Comparison of ENCODE assay signal across 8 cellular contexts in genomic region chr5:66145737-66146136, GRCh38. TPM values are rescaled to one million over a fixed set of nuclear protein-coding genes. Genes with fewer than 3 reads are reported as not detected.
DNase-seq lines count a peak whose midpoint lies in the region; ATAC-seq and TF ChIP-seq lines count a peak whose summit lies in the region.

No MANE protein-coding gene starts in this region.

- H3K4me3 Mint-ChIP-seq in HFFc6, result peak overlapping the region; percentile 97
- peak overlapping the region; percentile 99 for H3K4me3 Mint-ChIP-seq in activated B cell treated with CpG ODN at 0.5 μM for 24 hours
- peak overlapping the region; percentile 95 for H3K4me3 Mint-ChIP-seq in glutamatergic neuron (ENCODE audit: unreplicated experiment)
- peak overlapping the region; percentile 98 for H3K4me3 Mint-ChIP-seq in stimulated activated effector memory CD8-positive, alpha-beta T cell treated with anti-CD3 and anti-CD28 coated beads, Interleukin-12 subunit alpha, Interleukin-12 subunit beta, amount 100 ng/mL, for 72 hours

- H3K4me1 Mint-ChIP-seq in HFFc6 (ENCODE audit: low read depth) (peaks cover 43% of the 10 kb centered on the region), activated B cell treated with CpG ODN at 0.5 μM for 24 hours (peaks cover 42% of the 10 kb centered on the region), glutamatergic neuron (ENCODE audit: low read depth, unreplicated experiment) (peaks cover 27% of the 10 kb centered on the region)
- peaks cover 41% of the 10 kb centered on the region for H3K4me1 Mint-ChIP-seq in stimulated activated effector memory CD8-positive, alpha-beta T cell treated with anti-CD3 and anti-CD28 coated beads, Interleukin-12 subunit alpha, Interleukin-12 subunit beta, amount 100 ng/mL, for 72 hours

- POLR2A ChIA-PET in activated B cell treated with CpG ODN at 0.5 μM for 24 hours (lab: Charles Lee), result no interaction called here

- H3K27me3 Mint-ChIP-seq in HFFc6 (ENCODE audit: insufficient read depth) (peaks cover 6% of the 10 kb centered on the region), activated B cell treated with CpG ODN at 0.5 μM for 24 hours (no peaks in the 10 kb centered on the region), glutamatergic neuron (ENCODE audit: unreplicated experiment) (peaks cover 3% of the 10 kb centered on the region)

- H3K36me3 Mint-ChIP-seq in HFFc6 (ENCODE audit: low read depth) (peaks cover 25% of the 10 kb centered on the region), activated B cell treated with CpG ODN at 0.5 μM for 24 hours (ENCODE audit: low read depth) (peaks cover 23% of the 10 kb centered on the region), glutamatergic neuron (ENCODE audit: unreplicated experiment) (peaks cover 5% of the 10 kb centered on the region)
- peaks cover 24% of the 10 kb centered on the region for H3K36me3 Mint-ChIP-seq in stimulated activated effector memory CD8-positive, alpha-beta T cell treated with anti-CD3 and anti-CD28 coated beads, Interleukin-12 subunit alpha, Interleukin-12 subunit beta, amount 100 ng/mL, for 72 hours

- ATAC-seq in activated B cell treated with CpG ODN at 0.5 μM for 24 hours (ENCODE audit: low read depth) (no peak), GM18511 (IDR thresholded peaks at IDR 0.05; ENCODE audit: unreplicated experiment) (no peak), HG03442 (IDR thresholded peaks at IDR 0.05; ENCODE audit: unreplicated experiment) (no peak)
- ATAC-seq in stimulated activated effector memory CD8-positive, alpha-beta T cell treated with anti-CD3 and anti-CD28 coated beads, Interleukin-12 subunit alpha, Interleukin-12 subunit beta, amount 100 ng/mL, for 72 hours, result no peak

- peak overlapping the region; percentile 98 for H3K27ac Mint-ChIP-seq in HFFc6
- peak overlapping the region; percentile 100 for H3K27ac Mint-ChIP-seq in activated B cell treated with CpG ODN at 0.5 μM for 24 hours
- H3K27ac Mint-ChIP-seq in glutamatergic neuron (ENCODE audit: unreplicated experiment), result peak overlapping the region; percentile 54
- H3K27ac Mint-ChIP-seq in stimulated activated effector memory CD8-positive, alpha-beta T cell treated with anti-CD3 and anti-CD28 coated beads, Interleukin-12 subunit alpha, Interleukin-12 subunit beta, amount 100 ng/mL, for 72 hours, result peak overlapping the region; percentile 100

- CTCF ChIA-PET in activated B cell treated with CpG ODN at 0.5 μM for 24 hours (lab: Charles Lee), result no interaction called here

- H3K9me3 Mint-ChIP-seq in HFFc6 (no peaks in the 10 kb centered on the region), activated B cell treated with CpG ODN at 0.5 μM for 24 hours (no peaks in the 10 kb centered on the region), glutamatergic neuron (ENCODE audit: unreplicated experiment) (peaks cover 5% of the 10 kb centered on the region)
- H3K9me3 Mint-ChIP-seq in stimulated activated effector memory CD8-positive, alpha-beta T cell treated with anti-CD3 and anti-CD28 coated beads, Interleukin-12 subunit alpha, Interleukin-12 subunit beta, amount 100 ng/mL, for 72 hours, result no peaks in the 10 kb centered on the region

- intact Hi-C loops in activated B cell treated with CpG ODN at 0.5 μM for 24 hours (cut with micrococcal nuclease), result loop anchor here (2.0 to 10.0 kb wide), 4 partner anchors 25 to 1381 kb away; partner anchors contain the start of genes ADAMTS6, CWC27 and SREK1IP1

- TF ChIP-seq CTCF in HFFc6 (IDR thresholded peaks at IDR 0.05), result no peak
- TF ChIP-seq CTCF in activated B cell treated with CpG ODN at 0.5 μM for 24 hours (IDR thresholded peaks at IDR 0.05), result no peak
- no peak for TF ChIP-seq CTCF in glutamatergic neuron (IDR thresholded peaks at IDR 0.05; ENCODE audit: partially characterized antibody, unreplicated experiment)

- DNase-seq in HFFc6 (no peak), activated B cell treated with CpG ODN at 0.5 μM for 24 hours (no peak), glutamatergic neuron (no peak), HUDEP-2 (lab: John Stamatoyannopoulos, UW; ENCODE audit: unreplicated experiment in 76 of 76) (no peak), NCI-H446 (lab: John Stamatoyannopoulos, UW) (no peak)
- no peak for DNase-seq in stimulated activated effector memory CD8-positive, alpha-beta T cell treated with anti-CD3 and anti-CD28 coated beads, Interleukin-12 subunit alpha, Interleukin-12 subunit beta, amount 100 ng/mL, for 72 hours (ENCODE audit: low spot score in 2 of 2)

RNA-seq across cellular contexts. Expression of gene SREK1, which starts 1.6 kb away (rescaled TPM):
- total RNA-seq in HFFc6 (2021; fragmentation: NEBNext Ultra II Directional; extraction: Animal tissue kit (Norgen Biotek cat#: 25700)), result 10 to 100 TPM; 32.4 to 39.7 (median 37.0) TPM
- total RNA-seq in activated B cell treated with CpG ODN at 0.5 μM for 24 hours (78.2 and 104 TPM in 2 replicates), glutamatergic neuron (ENCODE audit: unreplicated experiment) (78.4 TPM)
